9 cellular contexts compared by ENCODE assay signal in the genomic region with DNA sequence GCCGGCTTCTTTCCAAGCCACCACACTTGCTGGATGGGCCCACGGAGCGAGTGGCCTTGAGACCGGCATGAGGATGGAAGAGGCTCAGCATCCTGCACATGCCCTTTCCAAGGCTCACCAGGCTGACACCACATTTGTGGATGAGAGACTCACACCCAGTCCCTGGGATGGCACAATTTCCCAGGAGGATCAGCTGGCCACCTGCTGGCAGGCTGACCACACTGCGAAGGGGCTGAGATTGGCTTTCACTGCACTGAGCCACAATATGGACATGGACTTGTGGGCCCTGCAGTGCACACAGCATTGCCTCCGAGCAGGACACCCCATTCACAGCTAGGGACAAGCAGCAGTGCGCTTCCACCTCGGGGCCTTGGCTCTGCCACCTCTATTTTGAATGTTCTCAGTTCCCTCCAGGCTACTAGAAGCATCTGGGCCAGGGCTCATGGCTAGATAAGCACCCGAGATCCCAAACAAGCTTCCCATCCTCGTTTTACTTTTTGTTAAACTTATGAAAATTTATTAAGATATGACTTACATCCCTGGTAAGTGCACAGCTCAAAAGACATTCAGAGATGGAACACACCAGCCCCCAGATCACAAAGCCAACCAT. TPM values are rescaled to one million over a fixed set of nuclear protein-coding genes. Genes with fewer than 3 reads are reported as not detected.
DNase-seq lines count a peak whose midpoint lies in the region; ATAC-seq and TF ChIP-seq lines count a peak whose summit lies in the region.
"Had no signal": no experiment of that assay in that cellular context is flagged by ENCODE, and none has a peak within 500 bp of the region (broad histone marks: within the 10 kb centered on the region; RNA-seq: fewer than 3 reads in every experiment).

No MANE protein-coding gene starts in this region.

- intact Hi-C loops in activated T-helper 1 cell treated with anti-CD3 and anti-CD28 coated beads, Interleukin-12 subunit alpha, Interleukin-12 subunit beta, Interleukin-2, Interleukin-4 antibody, amounts not matched to agents 30 ng/mL and 10 ng/mL and 1 ng/mL, durations not matched to agents 14 hours and 24 hours and 36 hours (cut with micrococcal nuclease) = no loop called here

- peak; percentile 72 for TF ChIP-seq CTCF in GM12874 (IDR thresholded peaks at IDR 0.05; ENCODE audit: insufficient read depth, low read depth, low read length)
- TF ChIP-seq CTCF in neural crest cell (conservative IDR thresholded peaks at IDR 0.05) = peak; percentile 68

- no peaks in the 10 kb centered on the region for H3K9me3 Mint-ChIP-seq in neural crest cell
- no peaks in the 10 kb centered on the region for H3K9me3 Mint-ChIP-seq in activated T-helper 1 cell treated with anti-CD3 and anti-CD28 coated beads, Interleukin-12 subunit alpha, Interleukin-12 subunit beta, Interleukin-2, Interleukin-4 antibody, amounts not matched to agents 30 ng/mL and 10 ng/mL and 1 ng/mL, durations not matched to agents 14 hours and 24 hours and 36 hours

- peak overlapping the region; percentile 78 for H3K27ac Mint-ChIP-seq in neural crest cell (ENCODE audit: unreplicated experiment)
- H3K27ac Mint-ChIP-seq in activated T-helper 1 cell treated with anti-CD3 and anti-CD28 coated beads, Interleukin-12 subunit alpha, Interleukin-12 subunit beta, Interleukin-2, Interleukin-4 antibody, amounts not matched to agents 30 ng/mL and 10 ng/mL and 1 ng/mL, durations not matched to agents 14 hours and 24 hours and 36 hours = no peak overlapping the region
- H3K27ac Mint-ChIP-seq: activated B cell treated with CpG ODN at 0.5 μM for 24 hours had no signal

- H3K36me3 Mint-ChIP-seq in neural crest cell (ENCODE audit: low read depth) = no peaks in the 10 kb centered on the region
- H3K36me3 Mint-ChIP-seq in activated T-helper 1 cell treated with anti-CD3 and anti-CD28 coated beads, Interleukin-12 subunit alpha, Interleukin-12 subunit beta, Interleukin-2, Interleukin-4 antibody, amounts not matched to agents 30 ng/mL and 10 ng/mL and 1 ng/mL, durations not matched to agents 14 hours and 24 hours and 36 hours (ENCODE audit: low read depth) = no peaks in the 10 kb centered on the region

- no peaks in the 10 kb centered on the region for H3K4me1 Mint-ChIP-seq in neural crest cell
- no peaks in the 10 kb centered on the region for H3K4me1 Mint-ChIP-seq in activated T-helper 1 cell treated with anti-CD3 and anti-CD28 coated beads, Interleukin-12 subunit alpha, Interleukin-12 subunit beta, Interleukin-2, Interleukin-4 antibody, amounts not matched to agents 30 ng/mL and 10 ng/mL and 1 ng/mL, durations not matched to agents 14 hours and 24 hours and 36 hours (ENCODE audit: low read depth)
- H3K4me1 Mint-ChIP-seq: activated B cell treated with CpG ODN at 0.5 μM for 24 hours had no signal

- H3K27me3 Mint-ChIP-seq in neural crest cell (ENCODE audit: low read depth) = no peaks in the 10 kb centered on the region
- H3K27me3 Mint-ChIP-seq in activated T-helper 1 cell treated with anti-CD3 and anti-CD28 coated beads, Interleukin-12 subunit alpha, Interleukin-12 subunit beta, Interleukin-2, Interleukin-4 antibody, amounts not matched to agents 30 ng/mL and 10 ng/mL and 1 ng/mL, durations not matched to agents 14 hours and 24 hours and 36 hours (ENCODE audit: insufficient read depth) = peaks cover 18% of the 10 kb centered on the region
- H3K27me3 Mint-ChIP-seq: activated B cell treated with CpG ODN at 0.5 μM for 24 hours had no signal

- no peak for TF ChIP-seq POLR2A in erythroblast (IDR thresholded peaks at IDR 0.05; ENCODE audit: low read length)

- ATAC-seq in HG03354 (IDR thresholded peaks at IDR 0.05; ENCODE audit: poor library complexity, severe bottlenecking, unreplicated experiment) (no peak), GM19397 (IDR thresholded peaks at IDR 0.05; ENCODE audit: unreplicated experiment) (no peak)

- no peak overlapping the region for H3K4me3 Mint-ChIP-seq in neural crest cell
- no peak overlapping the region for H3K4me3 Mint-ChIP-seq in activated T-helper 1 cell treated with anti-CD3 and anti-CD28 coated beads, Interleukin-12 subunit alpha, Interleukin-12 subunit beta, Interleukin-2, Interleukin-4 antibody, amounts not matched to agents 30 ng/mL and 10 ng/mL and 1 ng/mL, durations not matched to agents 14 hours and 24 hours and 36 hours
- H3K4me3 Mint-ChIP-seq: activated B cell treated with CpG ODN at 0.5 μM for 24 hours had no signal

- DNase-seq in NCI-H69 (lab: John Stamatoyannopoulos, UW) (peak; percentile 26), erythroblast (lab: John Stamatoyannopoulos, UW) (peak; percentile 41 to 56), neural crest cell (ENCODE audit: low read depth, low spot score) (peak; percentile 50), NOMO-1 treated with DMSO at 0.1 percent for 48 hours (lab: John Stamatoyannopoulos, UW; ENCODE audit: unreplicated experiment) (no peak)
- no peak for DNase-seq in activated T-helper 1 cell treated with anti-CD3 and anti-CD28 coated beads, Interleukin-12 subunit alpha, Interleukin-12 subunit beta, Interleukin-2, Interleukin-4 antibody, amounts not matched to agents 30 ng/mL and 10 ng/mL and 1 ng/mL, durations not matched to agents 14 hours and 24 hours and 36 hours (ENCODE audit: low spot score)
- DNase-seq: activated B cell treated with CpG ODN at 0.5 μM for 24 hours had no signal

RNA-seq across cellular contexts. Expression of a gene that starts 25.3 kb away (rescaled TPM):
- total RNA-seq in neural crest cell = 27.8 and 28.0 TPM in 2 replicates
- total RNA-seq in activated T-helper 1 cell treated with anti-CD3 and anti-CD28 coated beads, Interleukin-12 subunit alpha, Interleukin-12 subunit beta, Interleukin-2, Interleukin-4 antibody, amounts not matched to agents 30 ng/mL and 10 ng/mL and 1 ng/mL, durations not matched to agents 14 hours and 24 hours and 36 hours = 119 and 122 TPM in 2 replicates

Comparison
In these comparisons a context has a peak if more than half of its experiments do, and no peak if none do; other contexts are left out.
1. DNase-seq: peak in NCI-H69 (single experiment), erythroblast (2 of 2) and neural crest cell (single experiment); none in activated T-helper 1 cell treated with anti-CD3 and anti-CD28 coated beads, Interleukin-12 subunit alpha, Interleukin-12 subunit beta, Interleukin-2, Interleukin-4 antibody, amounts not matched to agents 30 ng/mL and 10 ng/mL and 1 ng/mL, durations not matched to agents 14 hours and 24 hours and 36 hours (single experiment) and NOMO-1 treated with DMSO at 0.1 percent for 48 hours (single experiment).